1 cellular context compared by ENCODE assay signal in the genomic region with DNA sequence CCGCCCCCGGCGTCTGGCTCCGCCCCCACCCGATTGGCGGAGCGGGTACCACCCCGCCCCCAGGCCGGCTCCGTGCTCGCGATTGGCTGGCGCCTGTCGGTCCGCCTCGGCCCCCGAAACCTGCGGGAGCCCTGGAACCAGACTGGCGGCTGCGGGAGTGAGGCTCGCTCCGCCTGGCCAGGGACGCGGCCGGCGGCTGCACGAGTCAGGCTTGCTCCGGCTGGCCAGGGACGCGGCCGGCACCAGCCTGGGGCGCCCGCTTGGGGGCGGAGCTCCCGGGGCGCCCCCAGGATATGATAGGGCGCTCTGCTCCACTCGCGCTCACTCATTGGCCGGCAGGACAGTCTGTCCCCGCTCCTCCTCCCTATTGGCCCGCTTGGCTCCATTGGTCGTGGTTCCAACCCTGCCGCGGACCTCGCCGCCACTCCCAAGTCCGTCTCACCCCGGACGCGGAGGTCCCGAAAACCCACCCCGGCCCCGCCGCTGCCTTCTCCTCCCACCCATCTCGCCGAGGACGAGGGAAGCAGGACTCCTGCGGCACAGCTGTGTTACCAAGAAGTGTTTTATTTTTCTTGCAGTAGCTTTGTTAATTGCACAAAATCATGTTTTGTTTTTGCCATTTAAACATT.
TF ChIP-seq lines count a peak whose summit lies in the region.

No MANE protein-coding gene starts in this region.

TF ChIP-seq in H1, 55 proteins besides CTCF, POLR2A, EP300 and RAD21:
- TF ChIP-seq TBP (IDR thresholded peaks at IDR 0.05; ENCODE audit: low read depth, low read length) (peak; percentile 38; the same call in 1 of the 2 replicates), CHD2 (IDR thresholded peaks at IDR 0.05; ENCODE audit: low read length) (peak; percentile 87), KDM5A (IDR thresholded peaks at IDR 0.05; ENCODE audit: low read length) (no peak), CREB1 (IDR thresholded peaks at IDR 0.05) (peak; percentile 6; the same call in 1 of the 2 replicates), BCL11A (IDR thresholded peaks at IDR 0.05; ENCODE audit: low read depth in 2 of 2, low read length in 2 of 2) (no peak), TAF1 (IDR thresholded peaks at IDR 0.05; ENCODE audit: low read depth, low read length) (peak; percentile 63), CHD1 (IDR thresholded peaks at IDR 0.05; ENCODE audit: low read depth, low read length) (no peak), GABPA (IDR thresholded peaks at IDR 0.05; ENCODE audit: borderline replicate concordance, insufficient read depth, low read length) (0 out of 2 replicates have a peak, but pooled peaks have one; percentile 30), TAF7 (optimal IDR thresholded peaks at IDR 0.05; ENCODE audit: borderline replicate concordance, low read depth, low read length) (peak; percentile 29), SP2 (IDR thresholded peaks at IDR 0.05; ENCODE audit: low read length) (peak; percentile 70), RBBP5 (IDR thresholded peaks at IDR 0.05; ENCODE audit: borderline replicate concordance, low read depth, low read length) (no peak), SP1 (IDR thresholded peaks at IDR 0.05; ENCODE audit: low read depth, low read length) (peak; percentile 97), SP4 (IDR thresholded peaks at IDR 0.05; ENCODE audit: low read length) (peak; percentile 72), JUND (IDR thresholded peaks at IDR 0.05; ENCODE audit: low read length) (no peak)
- TF ChIP-seq, protein P1, sequence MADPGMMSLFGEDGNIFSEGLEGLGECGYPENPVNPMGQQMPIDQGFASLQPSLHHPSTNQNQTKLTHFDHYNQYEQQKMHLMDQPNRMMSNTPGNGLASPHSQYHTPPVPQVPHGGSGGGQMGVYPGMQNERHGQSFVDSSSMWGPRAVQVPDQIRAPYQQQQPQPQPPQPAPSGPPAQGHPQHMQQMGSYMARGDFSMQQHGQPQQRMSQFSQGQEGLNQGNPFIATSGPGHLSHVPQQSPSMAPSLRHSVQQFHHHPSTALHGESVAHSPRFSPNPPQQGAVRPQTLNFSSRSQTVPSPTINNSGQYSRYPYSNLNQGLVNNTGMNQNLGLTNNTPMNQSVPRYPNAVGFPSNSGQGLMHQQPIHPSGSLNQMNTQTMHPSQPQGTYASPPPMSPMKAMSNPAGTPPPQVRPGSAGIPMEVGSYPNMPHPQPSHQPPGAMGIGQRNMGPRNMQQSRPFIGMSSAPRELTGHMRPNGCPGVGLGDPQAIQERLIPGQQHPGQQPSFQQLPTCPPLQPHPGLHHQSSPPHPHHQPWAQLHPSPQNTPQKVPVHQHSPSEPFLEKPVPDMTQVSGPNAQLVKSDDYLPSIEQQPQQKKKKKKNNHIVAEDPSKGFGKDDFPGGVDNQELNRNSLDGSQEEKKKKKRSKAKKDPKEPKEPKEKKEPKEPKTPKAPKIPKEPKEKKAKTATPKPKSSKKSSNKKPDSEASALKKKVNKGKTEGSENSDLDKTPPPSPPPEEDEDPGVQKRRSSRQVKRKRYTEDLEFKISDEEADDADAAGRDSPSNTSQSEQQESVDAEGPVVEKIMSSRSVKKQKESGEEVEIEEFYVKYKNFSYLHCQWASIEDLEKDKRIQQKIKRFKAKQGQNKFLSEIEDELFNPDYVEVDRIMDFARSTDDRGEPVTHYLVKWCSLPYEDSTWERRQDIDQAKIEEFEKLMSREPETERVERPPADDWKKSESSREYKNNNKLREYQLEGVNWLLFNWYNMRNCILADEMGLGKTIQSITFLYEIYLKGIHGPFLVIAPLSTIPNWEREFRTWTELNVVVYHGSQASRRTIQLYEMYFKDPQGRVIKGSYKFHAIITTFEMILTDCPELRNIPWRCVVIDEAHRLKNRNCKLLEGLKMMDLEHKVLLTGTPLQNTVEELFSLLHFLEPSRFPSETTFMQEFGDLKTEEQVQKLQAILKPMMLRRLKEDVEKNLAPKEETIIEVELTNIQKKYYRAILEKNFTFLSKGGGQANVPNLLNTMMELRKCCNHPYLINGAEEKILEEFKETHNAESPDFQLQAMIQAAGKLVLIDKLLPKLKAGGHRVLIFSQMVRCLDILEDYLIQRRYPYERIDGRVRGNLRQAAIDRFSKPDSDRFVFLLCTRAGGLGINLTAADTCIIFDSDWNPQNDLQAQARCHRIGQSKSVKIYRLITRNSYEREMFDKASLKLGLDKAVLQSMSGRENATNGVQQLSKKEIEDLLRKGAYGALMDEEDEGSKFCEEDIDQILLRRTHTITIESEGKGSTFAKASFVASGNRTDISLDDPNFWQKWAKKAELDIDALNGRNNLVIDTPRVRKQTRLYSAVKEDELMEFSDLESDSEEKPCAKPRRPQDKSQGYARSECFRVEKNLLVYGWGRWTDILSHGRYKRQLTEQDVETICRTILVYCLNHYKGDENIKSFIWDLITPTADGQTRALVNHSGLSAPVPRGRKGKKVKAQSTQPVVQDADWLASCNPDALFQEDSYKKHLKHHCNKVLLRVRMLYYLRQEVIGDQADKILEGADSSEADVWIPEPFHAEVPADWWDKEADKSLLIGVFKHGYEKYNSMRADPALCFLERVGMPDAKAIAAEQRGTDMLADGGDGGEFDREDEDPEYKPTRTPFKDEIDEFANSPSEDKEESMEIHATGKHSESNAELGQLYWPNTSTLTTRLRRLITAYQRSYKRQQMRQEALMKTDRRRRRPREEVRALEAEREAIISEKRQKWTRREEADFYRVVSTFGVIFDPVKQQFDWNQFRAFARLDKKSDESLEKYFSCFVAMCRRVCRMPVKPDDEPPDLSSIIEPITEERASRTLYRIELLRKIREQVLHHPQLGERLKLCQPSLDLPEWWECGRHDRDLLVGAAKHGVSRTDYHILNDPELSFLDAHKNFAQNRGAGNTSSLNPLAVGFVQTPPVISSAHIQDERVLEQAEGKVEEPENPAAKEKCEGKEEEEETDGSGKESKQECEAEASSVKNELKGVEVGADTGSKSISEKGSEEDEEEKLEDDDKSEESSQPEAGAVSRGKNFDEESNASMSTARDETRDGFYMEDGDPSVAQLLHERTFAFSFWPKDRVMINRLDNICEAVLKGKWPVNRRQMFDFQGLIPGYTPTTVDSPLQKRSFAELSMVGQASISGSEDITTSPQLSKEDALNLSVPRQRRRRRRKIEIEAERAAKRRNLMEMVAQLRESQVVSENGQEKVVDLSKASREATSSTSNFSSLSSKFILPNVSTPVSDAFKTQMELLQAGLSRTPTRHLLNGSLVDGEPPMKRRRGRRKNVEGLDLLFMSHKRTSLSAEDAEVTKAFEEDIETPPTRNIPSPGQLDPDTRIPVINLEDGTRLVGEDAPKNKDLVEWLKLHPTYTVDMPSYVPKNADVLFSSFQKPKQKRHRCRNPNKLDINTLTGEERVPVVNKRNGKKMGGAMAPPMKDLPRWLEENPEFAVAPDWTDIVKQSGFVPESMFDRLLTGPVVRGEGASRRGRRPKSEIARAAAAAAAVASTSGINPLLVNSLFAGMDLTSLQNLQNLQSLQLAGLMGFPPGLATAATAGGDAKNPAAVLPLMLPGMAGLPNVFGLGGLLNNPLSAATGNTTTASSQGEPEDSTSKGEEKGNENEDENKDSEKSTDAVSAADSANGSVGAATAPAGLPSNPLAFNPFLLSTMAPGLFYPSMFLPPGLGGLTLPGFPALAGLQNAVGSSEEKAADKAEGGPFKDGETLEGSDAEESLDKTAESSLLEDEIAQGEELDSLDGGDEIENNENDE (IDR thresholded peaks at IDR 0.05; ENCODE audit: insufficient replicate concordance, low read length) = no peak
- TF ChIP-seq, protein P2, sequence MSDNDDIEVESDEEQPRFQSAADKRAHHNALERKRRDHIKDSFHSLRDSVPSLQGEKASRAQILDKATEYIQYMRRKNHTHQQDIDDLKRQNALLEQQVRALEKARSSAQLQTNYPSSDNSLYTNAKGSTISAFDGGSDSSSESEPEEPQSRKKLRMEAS (IDR thresholded peaks at IDR 0.05) = no peak
